In genomic region chr18:69161383-69162028, GRCh38 we compare ENCODE assay signal across 15 cellular contexts.
A peak's percentile ranks its signal among the peaks of the same experiment; 100 is the strongest.
DNase-seq lines count a peak whose midpoint lies in the region; ATAC-seq and TF ChIP-seq lines count a peak whose summit lies in the region.
"Had no signal": no experiment of that assay in that cellular context is flagged by ENCODE, and none has a peak within 500 bp of the region (broad histone marks: within the 10 kb centered on the region; RNA-seq: fewer than 3 reads in every experiment).

No MANE protein-coding gene starts in this region.

- H3K27ac Mint-ChIP-seq in GM23338: peak overlapping the region; percentile 11; the same call in 1 of the 2 replicates
- no peak overlapping the region for H3K27ac Mint-ChIP-seq in WTC11
- H3K27ac Mint-ChIP-seq in activated CD8-positive, alpha-beta memory T cell treated with anti-CD3 and anti-CD28 coated beads, Interleukin-2, amount 10 ng/mL, durations not matched to agents 7 days and 5 days: no peak overlapping the region

- H3K4me2 ChIP-seq in GM23338: no peak overlapping the region

- ATAC-seq in GM23338: peak; percentile 42
- peak; percentile 36; the same call in 1 of the 2 replicates for ATAC-seq in WTC11
- peak; percentile 66 to 78 for ATAC-seq in left cardiac atrium
- ATAC-seq in activated CD8-positive, alpha-beta memory T cell treated with anti-CD3 and anti-CD28 coated beads, Interleukin-2, amount 10 ng/mL, durations not matched to agents 7 days and 5 days: no peak

- H3K27me3 ChIP-seq in GM23338 (ENCODE audit: insufficient read depth): no peaks in the 10 kb centered on the region
- H3K27me3 ChIP-seq: neutrophil, thyroid gland had no signal

- no peaks in the 10 kb centered on the region for H3K36me3 Mint-ChIP-seq in GM23338 (ENCODE audit: low read depth)
- H3K36me3 Mint-ChIP-seq in WTC11: no peaks in the 10 kb centered on the region
- no peaks in the 10 kb centered on the region for H3K36me3 Mint-ChIP-seq in activated CD8-positive, alpha-beta memory T cell treated with anti-CD3 and anti-CD28 coated beads, Interleukin-2, amount 10 ng/mL, durations not matched to agents 7 days and 5 days

- H2AFZ ChIP-seq in GM23338: peak overlapping the region; percentile 79; the same call in 1 of the 2 replicates

- H3K27me3 Mint-ChIP-seq in GM23338 (ENCODE audit: insufficient read depth, low read depth, poor library complexity): peaks cover 2% of the 10 kb centered on the region
- no peaks in the 10 kb centered on the region for H3K27me3 Mint-ChIP-seq in WTC11 (ENCODE audit: low read depth)
- no peaks in the 10 kb centered on the region for H3K27me3 Mint-ChIP-seq in activated CD8-positive, alpha-beta memory T cell treated with anti-CD3 and anti-CD28 coated beads, Interleukin-2, amount 10 ng/mL, durations not matched to agents 7 days and 5 days

- H3K9me2 ChIP-seq in GM23338 (ENCODE audit: insufficient read depth): no peaks in the 10 kb centered on the region

- H3K4me3 Mint-ChIP-seq in GM23338 (no peak overlapping the region), WTC11 (no peak overlapping the region)
- H3K4me3 Mint-ChIP-seq in activated CD8-positive, alpha-beta memory T cell treated with anti-CD3 and anti-CD28 coated beads, Interleukin-2, amount 10 ng/mL, durations not matched to agents 7 days and 5 days: no peak overlapping the region

- H3K9me3 Mint-ChIP-seq in GM23338: no peaks in the 10 kb centered on the region
- peaks cover 6% of the 10 kb centered on the region; the same call in 1 of the 2 replicates for H3K9me3 Mint-ChIP-seq in WTC11
- no peaks in the 10 kb centered on the region for H3K9me3 Mint-ChIP-seq in activated CD8-positive, alpha-beta memory T cell treated with anti-CD3 and anti-CD28 coated beads, Interleukin-2, amount 10 ng/mL, durations not matched to agents 7 days and 5 days (ENCODE audit: low read depth)

- TF ChIP-seq CTCF in GM23338 (conservative IDR thresholded peaks at IDR 0.05; ENCODE audit: low read depth in 2 of 2): no peak
- TF ChIP-seq CTCF in WTC11 (IDR thresholded peaks at IDR 0.05): no peak

- H3K4me1 ChIP-seq in GM23338 (ENCODE audit: insufficient read depth): no peaks in the 10 kb centered on the region
- H3K4me1 ChIP-seq: thyroid gland had no signal

- DNase-seq in GM23338 (ENCODE audit: low spot score): no peak
- DNase-seq in WTC11 (ENCODE audit: low spot score): no peak
- no peak for DNase-seq in left cardiac atrium
- peak; percentile 17 for DNase-seq in pons (ENCODE audit: low spot score)
- no peak for DNase-seq in stimulated activated CD4-positive, alpha-beta T cell treated with anti-CD3 and anti-CD28 coated beads, Interleukin-1b, Interleukin-23, amount 100 ng/mL, for 48 hours
- no peak for DNase-seq in activated CD8-positive, alpha-beta memory T cell treated with anti-CD3 and anti-CD28 coated beads, Interleukin-2, amount 10 ng/mL, durations not matched to agents 7 days and 5 days
- DNase-seq in NCI-H2029 treated with DMSO at 0.1 percent for 48 hours (lab: John Stamatoyannopoulos, UW): no peak
- DNase-seq in cortex of kidney (lab: John Stamatoyannopoulos, UW): no peak
- DNase-seq: activated naive CD4-positive, alpha-beta T cell treated with anti-CD3 and anti-CD28 coated beads, Interleukin-2, amount 50 U/mL, for 16 hours; effector CD4-positive, alpha-beta T cell; HCEC 1CT; MV-4-11; thyroid gland had no signal

- no peak overlapping the region for H3K27ac ChIP-seq in GM23338 (ENCODE audit: low read depth)
- H3K27ac ChIP-seq: neutrophil, SK-N-MC, thyroid gland had no signal

- no peaks in the 10 kb centered on the region for H3F3A ChIP-seq in GM23338 (replicated peaks; ENCODE audit: low read depth)

- H4K20me1 ChIP-seq in GM23338 (replicated peaks; ENCODE audit: insufficient read depth): no peaks in the 10 kb centered on the region

- CTCF ChIA-PET in WTC11 (lab: Charles Lee): no interaction called here
- CTCF ChIA-PET in activated CD8-positive, alpha-beta memory T cell treated with anti-CD3 and anti-CD28 coated beads, Interleukin-2, amount 10 ng/mL, durations not matched to agents 7 days and 5 days (lab: Charles Lee): no interaction called here

- no peaks in the 10 kb centered on the region for H3K36me3 ChIP-seq in GM23338 (ENCODE audit: insufficient read depth)
- H3K36me3 ChIP-seq: neutrophil, thyroid gland had no signal

- H3K79me2 ChIP-seq in GM23338 (replicated peaks; ENCODE audit: insufficient read depth): no peaks in the 10 kb centered on the region

- intact Hi-C loops in left cardiac atrium (cut with DNase I): no loop called here

- H3K4me3 ChIP-seq in GM23338: no peak overlapping the region
- H3K4me3 ChIP-seq: SK-N-MC, thyroid gland had no signal

- POLR2A ChIA-PET in WTC11 (lab: Charles Lee): no interaction called here

- H3K4me1 Mint-ChIP-seq in GM23338 (peaks cover 11% of the 10 kb centered on the region), WTC11 (peaks cover 18% of the 10 kb centered on the region)
- H3K4me1 Mint-ChIP-seq in activated CD8-positive, alpha-beta memory T cell treated with anti-CD3 and anti-CD28 coated beads, Interleukin-2, amount 10 ng/mL, durations not matched to agents 7 days and 5 days: no peaks in the 10 kb centered on the region

TF ChIP-seq in GM23338, 12 proteins besides CTCF, POLR2A, EP300 and RAD21 (continues in another document):
- TF ChIP-seq ETS1 (IDR thresholded peaks at IDR 0.05) (no peak), EZH2 (IDR thresholded peaks at IDR 0.05; ENCODE audit: low read depth, unreplicated experiment) (no peak), ZNF331 (CRISPR knock-in tag; IDR thresholded peaks at IDR 0.05; ENCODE audit: low read depth) (no peak), ZNF114 (CRISPR knock-in tag; IDR thresholded peaks at IDR 0.05) (no peak)

TF ChIP-seq in WTC11, 78 proteins besides CTCF, POLR2A, EP300 and RAD21:
- no peak for TF ChIP-seq ZNF671 (CRISPR knock-in tag; IDR thresholded peaks at IDR 0.05)
- TF ChIP-seq USF1 (CRISPR knock-in tag; IDR thresholded peaks at IDR 0.05): no peak
- TF ChIP-seq NR2C2 (CRISPR knock-in tag; IDR thresholded peaks at IDR 0.05): no peak
- no peak for TF ChIP-seq SMAD3 (CRISPR knock-in tag; IDR thresholded peaks at IDR 0.05; ENCODE audit: borderline replicate concordance)
- TF ChIP-seq GABPB1 (CRISPR knock-in tag; IDR thresholded peaks at IDR 0.05): no peak
- TF ChIP-seq ERG (CRISPR knock-in tag; IDR thresholded peaks at IDR 0.05): no peak
- no peak for TF ChIP-seq TCF7 (CRISPR knock-in tag; IDR thresholded peaks at IDR 0.05; ENCODE audit: low read depth)
- TF ChIP-seq KAT7 (CRISPR knock-in tag; IDR thresholded peaks at IDR 0.05; ENCODE audit: borderline replicate concordance): no peak
- no peak for TF ChIP-seq ZNF512 (CRISPR knock-in tag; IDR thresholded peaks at IDR 0.05; ENCODE audit: borderline replicate concordance)
- no peak for TF ChIP-seq CREM (CRISPR knock-in tag; IDR thresholded peaks at IDR 0.05)
- no peak for TF ChIP-seq PRRX2 (CRISPR knock-in tag; IDR thresholded peaks at IDR 0.05)
- no peak for TF ChIP-seq E2F4 (CRISPR knock-in tag; IDR thresholded peaks at IDR 0.05; ENCODE audit: borderline replicate concordance, low read depth)
- TF ChIP-seq ZNF416 (CRISPR knock-in tag; IDR thresholded peaks at IDR 0.05): no peak
- no peak for TF ChIP-seq ZNF263 (CRISPR knock-in tag; IDR thresholded peaks at IDR 0.05; ENCODE audit: low read depth)
